1 cellular context compared by ENCODE assay signal in the genomic region with DNA sequence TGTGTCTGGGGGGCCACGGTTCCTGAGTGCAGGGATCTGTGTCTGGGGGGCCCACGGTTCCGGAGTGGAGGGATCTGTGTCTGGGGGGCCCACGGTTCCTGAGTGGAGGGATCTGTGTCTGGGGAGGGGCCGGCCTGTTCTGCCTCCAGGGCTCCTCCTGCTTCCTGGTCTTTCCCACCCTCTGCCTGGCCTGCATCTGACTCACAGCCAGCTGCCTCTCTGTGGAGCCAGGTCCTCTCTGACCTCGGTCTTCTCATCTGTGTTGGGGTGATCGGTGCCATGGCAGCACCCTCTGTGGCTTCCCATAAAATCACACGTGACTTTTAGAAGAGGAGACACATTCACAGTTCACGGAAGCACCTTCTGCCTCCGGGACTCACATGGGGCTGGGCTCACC.
A peak's percentile ranks its signal among the peaks of the same experiment; 100 is the strongest.
TF ChIP-seq lines count a peak whose summit lies in the region.

No MANE protein-coding gene starts in this region.

TF ChIP-seq in K562, 482 proteins besides CTCF, POLR2A, EP300 and RAD21:
- TF ChIP-seq, protein P1, sequence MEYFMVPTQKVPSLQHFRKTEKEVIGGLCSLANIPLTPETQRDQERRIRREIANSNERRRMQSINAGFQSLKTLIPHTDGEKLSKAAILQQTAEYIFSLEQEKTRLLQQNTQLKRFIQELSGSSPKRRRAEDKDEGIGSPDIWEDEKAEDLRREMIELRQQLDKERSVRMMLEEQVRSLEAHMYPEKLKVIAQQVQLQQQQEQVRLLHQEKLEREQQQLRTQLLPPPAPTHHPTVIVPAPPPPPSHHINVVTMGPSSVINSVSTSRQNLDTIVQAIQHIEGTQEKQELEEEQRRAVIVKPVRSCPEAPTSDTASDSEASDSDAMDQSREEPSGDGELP (CRISPR knock-in tag; IDR thresholded peaks at IDR 0.05; ENCODE audit: borderline replicate concordance) = peak; percentile 44; the same call in 1 of the 2 replicates
- TF ChIP-seq POLR2G (IDR thresholded peaks at IDR 0.05; ENCODE audit: low read depth, low read length) (peak; percentile 54; the same call in 1 of the 2 replicates), HNRNPUL1 (IDR thresholded peaks at IDR 0.05; ENCODE audit: low read length) (no peak)
